In the genomic region with DNA sequence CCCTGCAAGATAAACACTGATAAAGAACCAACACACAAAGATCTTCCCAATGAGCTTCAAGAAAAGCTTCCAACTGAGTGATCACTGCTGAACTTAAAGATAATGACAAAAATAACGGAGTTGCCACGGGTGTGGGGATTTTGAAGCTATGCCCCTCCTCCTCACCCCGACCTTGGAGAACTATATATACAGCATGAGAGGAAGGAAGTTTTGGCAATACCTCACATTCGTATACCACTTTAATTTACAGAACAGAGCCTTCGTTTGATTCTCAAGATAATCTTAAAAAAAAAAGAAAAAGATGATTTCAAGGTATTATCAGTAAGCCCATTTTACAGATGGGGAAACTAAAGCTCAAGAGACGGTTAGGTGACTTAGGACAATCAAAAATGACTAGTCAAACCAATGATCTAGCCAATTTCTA, we compare ENCODE assay signal across 8 cellular contexts. TPM values are rescaled to one million over a fixed set of nuclear protein-coding genes. Genes with fewer than 3 reads are reported as not detected.
A peak's percentile ranks its signal among the peaks of the same experiment; 100 is the strongest.
DNase-seq lines count a peak whose midpoint lies in the region; ATAC-seq, FAIRE-seq and TF ChIP-seq lines count a peak whose summit lies in the region.

No MANE protein-coding gene starts in this region.

- H3K23ac ChIP-seq in H9 (ENCODE audit: insufficient read length, low read depth, low read length) = no peak overlapping the region

- no peak overlapping the region for H2BK120ac ChIP-seq in H9 (ENCODE audit: low read depth, low read length, poor library complexity, severe bottlenecking)

- DNase-seq in A549 (ENCODE audit: low read depth in 1 of 2, low spot score in 1 of 2) (peak in 1 of 2 experiments; percentile 16), H9 (no peak), iris pigment epithelial cell (ENCODE audit: low read depth) (peak; percentile 35), occipital lobe (lab: John Stamatoyannopoulos, UW) (no peak), amniotic stem cell (lab: John Stamatoyannopoulos, UW) (no peak)

- CTCF ChIA-PET in A549 (lab: Yijun Ruan, JAX) = interaction anchor here (0.7 to 10.0 kb wide), 5 partner anchors 10 to 363 kb away, joined by 3 to 250 read pairs (median 4); no protein-coding TSS in a partner anchor

- no peak overlapping the region for H2BK5ac ChIP-seq in H9 (ENCODE audit: insufficient read length, low read length)

- no peak for TF ChIP-seq CTCF in A549 (IDR thresholded peaks at IDR 0.05)
- TF ChIP-seq CTCF in H9 (conservative IDR thresholded peaks at IDR 0.05) = no peak

- no peak overlapping the region for H4K8ac ChIP-seq in H9 (replicated peaks; ENCODE audit: insufficient read length, low read depth, low read length)

- H3K27ac Mint-ChIP-seq in H9 = peak overlapping the region; percentile 60 to 95 (median 86)
- H3K27ac Mint-ChIP-seq in activated naive CD8-positive, alpha-beta T cell = peak overlapping the region; percentile 98

- peaks cover 3 to 10% (median 3%) of the 10 kb centered on the region in 3 experiments; a peak in 5 of 7 replicates for H3K36me3 Mint-ChIP-seq in H9 (ENCODE audit: insufficient read depth in 1 of 3, low read depth in 3 of 3)
- H3K36me3 Mint-ChIP-seq in activated naive CD8-positive, alpha-beta T cell = peaks cover 2% of the 10 kb centered on the region

- no peaks in the 10 kb centered on the region for H3K27me3 Mint-ChIP-seq in H9 (ENCODE audit: low read depth)
- H3K27me3 Mint-ChIP-seq in activated naive CD8-positive, alpha-beta T cell = no peaks in the 10 kb centered on the region

- no peak overlapping the region for H3T11ph ChIP-seq in H9 (ENCODE audit: low read length)

- peak overlapping the region; percentile 83 for H3K4me3 ChIP-seq in A549
- peak overlapping the region; percentile 93 for H3K4me3 ChIP-seq in thymus (ENCODE audit: low read length)

- FAIRE-seq in A549 (lab: Jason Lieb, UNC) = no peak

- H3K27ac ChIP-seq in A549 = peak overlapping the region; percentile 93 to 95
- H3K27ac ChIP-seq in H9 (ENCODE audit: insufficient read length, low read depth, low read length) = no peak overlapping the region
- peak overlapping the region; percentile 97 for H3K27ac ChIP-seq in thymus (ENCODE audit: low read depth)

- no peak for TF ChIP-seq EP300 in A549 (IDR thresholded peaks at IDR 0.05)

- H3K9me3 ChIP-seq in A549 (no peaks in the 10 kb centered on the region), H9 (ENCODE audit: control insufficient read depth, low read depth, low read length) (no peaks in the 10 kb centered on the region), thymus (ENCODE audit: control insufficient read depth) (no peaks in the 10 kb centered on the region)

- H3K4me1 Mint-ChIP-seq in H9 = peaks cover 12 to 21% of the 10 kb centered on the region in 2 experiments
- peaks cover 39% of the 10 kb centered on the region for H3K4me1 Mint-ChIP-seq in activated naive CD8-positive, alpha-beta T cell (ENCODE audit: low read depth)

- H2AK5ac ChIP-seq in H9 (ENCODE audit: insufficient read length, low read length) = no peak overlapping the region

- no peak overlapping the region for H2AFZ ChIP-seq in H9 (ENCODE audit: low read length)

- no peak overlapping the region for H4K91ac ChIP-seq in H9 (ENCODE audit: insufficient read length, low read depth, low read length)

- peaks cover 7% of the 10 kb centered on the region for H3K36me3 ChIP-seq in thymus (ENCODE audit: control insufficient read depth, insufficient read depth)

- H3K4ac ChIP-seq in H9 (ENCODE audit: low read depth, low read length) = no peak overlapping the region

- H3K27me3 ChIP-seq in H9 (ENCODE audit: insufficient read depth, low read length) (no peaks in the 10 kb centered on the region), thymus (ENCODE audit: control insufficient read depth, insufficient read depth) (no peaks in the 10 kb centered on the region)

- no peak for ATAC-seq in A549
- ATAC-seq in HG02678 (IDR thresholded peaks at IDR 0.05; ENCODE audit: unreplicated experiment) = no peak

- WGBS in A549 (ENCODE audit: missing lambda C conversion rate) = 2% methylated on average over 6 of the region's 6 CpGs
- WGBS in H9 (ENCODE audit: extremely low coverage, insufficient read length, low lambda C conversion rate) = no CpG with 5 or more reads among the region's 6 CpGs
- whole genome bisulfite sequencing in thymus = 2% methylated on average over 6 of the region's 6 CpGs

- H3K4me3 Mint-ChIP-seq in H9 = peak overlapping the region; percentile 92 to 93
- peak overlapping the region; percentile 98 for H3K4me3 Mint-ChIP-seq in activated naive CD8-positive, alpha-beta T cell

- peaks cover 2% of the 10 kb centered on the region for H3K23me2 ChIP-seq in H9 (ENCODE audit: insufficient read length, low read depth, low read length, poor library complexity, severe bottlenecking)

- peak overlapping the region; percentile 78 for H3K18ac ChIP-seq in H9 (ENCODE audit: insufficient read length, low read depth, low read length)

- no peak overlapping the region for H2BK15ac ChIP-seq in H9 (ENCODE audit: low read depth, low read length)

- H3K14ac ChIP-seq in H9 (ENCODE audit: insufficient read depth, low read length) = no peak overlapping the region

- no peaks in the 10 kb centered on the region for H3K79me1 ChIP-seq in H9 (ENCODE audit: insufficient read depth, low read depth, low read length, poor library complexity, severe bottlenecking)

- POLR2A ChIA-PET in A549 (lab: Yijun Ruan, JAX) = interaction anchor here (0.6 to 2.2 kb wide), 8 partner anchors 8 to 194 kb away, joined by 3 to 19 read pairs (median 3); no protein-coding TSS in a partner anchor

- no peaks in the 10 kb centered on the region for H3K79me2 ChIP-seq in H9 (ENCODE audit: insufficient read depth, low read length)

- H2BK20ac ChIP-seq in H9 (ENCODE audit: low read depth, low read length, poor library complexity, severe bottlenecking) = no peak overlapping the region

- no peak overlapping the region for H3K56ac ChIP-seq in H9 (ENCODE audit: insufficient read length, low read depth, low read length)

- peak overlapping the region; percentile 70 for H3K9ac ChIP-seq in H9 (ENCODE audit: extremely low read depth, insufficient read length, low read length)

- peaks cover 40% of the 10 kb centered on the region for H3K4me1 ChIP-seq in A549
- no peaks in the 10 kb centered on the region for H3K4me1 ChIP-seq in H9 (ENCODE audit: insufficient read depth, low read length)
- peaks cover 7% of the 10 kb centered on the region for H3K4me1 ChIP-seq in thymus (ENCODE audit: control insufficient read depth, insufficient read depth, low read length)

- H3K9me3 Mint-ChIP-seq in H9 = no peaks in the 10 kb centered on the region
- no peaks in the 10 kb centered on the region for H3K9me3 Mint-ChIP-seq in activated naive CD8-positive, alpha-beta T cell (ENCODE audit: low read depth)

- no peak overlapping the region for H4K5ac ChIP-seq in H9 (ENCODE audit: insufficient read length, low read depth, low read length)

- H2BK12ac ChIP-seq in H9 (ENCODE audit: insufficient read length, low read depth, low read length) = no peak overlapping the region

- TF ChIP-seq POLR2A in A549 (IDR thresholded peaks at IDR 0.05; ENCODE audit: low read length) = no peak

- TF ChIP-seq RAD21 in A549 (conservative IDR thresholded peaks at IDR 0.05 in 1 of 2, IDR thresholded peaks at IDR 0.05 in 1 of 2) = no peak

- H4K20me1 ChIP-seq in H9 (ENCODE audit: control insufficient read depth, insufficient read depth, insufficient read length) = no peaks in the 10 kb centered on the region

- peak overlapping the region; percentile 91 for H3K4me2 ChIP-seq in A549
- H3K4me2 ChIP-seq in H9 (ENCODE audit: insufficient read depth, insufficient read length, low read length) = peak overlapping the region; percentile 86

TF ChIP-seq in A549, 52 proteins besides CTCF, POLR2A, EP300 and RAD21 (continues in another document):
- TF ChIP-seq KDM5A (IDR thresholded peaks at IDR 0.05) = no peak
- TF ChIP-seq, protein P1, sequence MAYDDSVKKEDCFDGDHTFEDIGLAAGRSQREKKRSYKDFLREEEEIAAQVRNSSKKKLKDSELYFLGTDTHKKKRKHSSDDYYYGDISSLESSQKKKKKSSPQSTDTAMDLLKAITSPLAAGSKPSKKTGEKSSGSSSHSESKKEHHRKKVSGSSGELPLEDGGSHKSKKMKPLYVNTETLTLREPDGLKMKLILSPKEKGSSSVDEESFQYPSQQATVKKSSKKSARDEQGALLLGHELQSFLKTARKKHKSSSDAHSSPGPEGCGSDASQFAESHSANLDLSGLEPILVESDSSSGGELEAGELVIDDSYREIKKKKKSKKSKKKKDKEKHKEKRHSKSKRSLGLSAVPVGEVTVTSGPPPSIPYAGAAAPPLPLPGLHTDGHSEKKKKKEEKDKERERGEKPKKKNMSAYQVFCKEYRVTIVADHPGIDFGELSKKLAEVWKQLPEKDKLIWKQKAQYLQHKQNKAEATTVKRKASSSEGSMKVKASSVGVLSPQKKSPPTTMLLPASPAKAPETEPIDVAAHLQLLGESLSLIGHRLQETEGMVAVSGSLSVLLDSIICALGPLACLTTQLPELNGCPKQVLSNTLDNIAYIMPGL (CRISPR knock-in tag; IDR thresholded peaks at IDR 0.05; ENCODE audit: borderline replicate concordance) = no peak

RNA-seq across cellular contexts. Expression of gene NEK9, which starts 0.7 kb away (rescaled TPM):
- 75.9 and 79.7 TPM in 2 replicates for polyA plus RNA-seq in A549 (2011; rRNA removed)
- 27.0 and 31.8 TPM in 2 replicates for polyA plus RNA-seq in A549 (2012; cell fraction: cytosol; rRNA removed)
- polyA plus RNA-seq in A549 (2012; cell fraction: nucleus; rRNA removed) = 37.6 and 48.7 TPM in 2 replicates
- polyA plus RNA-seq in A549 (2017; fragmentation: RNase III; extraction: RNeasy Plus Mini Kit Qiagen cat#74134 plus additional on column Dnase treatment) = 44.3 to 51.1 TPM (median 49.4 TPM) in 3 replicates
- polyA minus RNA-seq in A549 (2011; rRNA and poly(A)+ RNA removed) = 46.4 and 53.1 TPM in 2 replicates
- total RNA-seq in H9 (2021) = 56.5 and 61.4 TPM in 2 replicates
- polyA plus RNA-seq in thymus = 62.1 TPM
- total RNA-seq in occipital lobe = 37.7 TPM

RNA-seq across cellular contexts. Expression of gene TMED10, which starts 50.3 kb away (rescaled TPM):
- 354 and 378 TPM in 2 replicates for polyA plus RNA-seq in A549 (2011; rRNA removed)
- 128 and 189 TPM in 2 replicates for polyA plus RNA-seq in A549 (2012; cell fraction: cytosol; rRNA removed)
- 155 and 161 TPM in 2 replicates for polyA plus RNA-seq in A549 (2012; cell fraction: nucleus; rRNA removed)
- polyA plus RNA-seq in A549 (2017; fragmentation: RNase III; extraction: RNeasy Plus Mini Kit Qiagen cat#74134 plus additional on column Dnase treatment) = 275 to 294 TPM (median 290 TPM) in 3 replicates
- 451 and 495 TPM in 2 replicates for polyA minus RNA-seq in A549 (2011; rRNA and poly(A)+ RNA removed)
- 176 and 180 TPM in 2 replicates for total RNA-seq in H9 (2021)
- 122 TPM for polyA plus RNA-seq in thymus
- total RNA-seq in occipital lobe = 135 TPM

RNA-seq across cellular contexts. Expression of gene ZC2HC1C, which starts 56.7 kb away (rescaled TPM):
- polyA plus RNA-seq in A549 (2011; rRNA removed) = 2.4 and 2.7 TPM in 2 replicates
- 0.98 and 1.2 TPM in 2 replicates for polyA plus RNA-seq in A549 (2012; cell fraction: cytosol; rRNA removed)
- 0.38 and 0.59 TPM in 2 replicates for polyA plus RNA-seq in A549 (2012; cell fraction: nucleus; rRNA removed)
- 2.7 to 3.9 TPM (median 2.8 TPM) in 3 replicates for polyA plus RNA-seq in A549 (2017; fragmentation: RNase III; extraction: RNeasy Plus Mini Kit Qiagen cat#74134 plus additional on column Dnase treatment)
- 1.1 and 1.5 TPM in 2 replicates for polyA minus RNA-seq in A549 (2011; rRNA and poly(A)+ RNA removed)
- 1.4 and 1.5 TPM in 2 replicates for total RNA-seq in H9 (2021)
- 7.2 TPM for polyA plus RNA-seq in thymus
- 2.8 TPM for total RNA-seq in occipital lobe
